Comparison of ENCODE assay signal across 13 cellular contexts in the genomic region with DNA sequence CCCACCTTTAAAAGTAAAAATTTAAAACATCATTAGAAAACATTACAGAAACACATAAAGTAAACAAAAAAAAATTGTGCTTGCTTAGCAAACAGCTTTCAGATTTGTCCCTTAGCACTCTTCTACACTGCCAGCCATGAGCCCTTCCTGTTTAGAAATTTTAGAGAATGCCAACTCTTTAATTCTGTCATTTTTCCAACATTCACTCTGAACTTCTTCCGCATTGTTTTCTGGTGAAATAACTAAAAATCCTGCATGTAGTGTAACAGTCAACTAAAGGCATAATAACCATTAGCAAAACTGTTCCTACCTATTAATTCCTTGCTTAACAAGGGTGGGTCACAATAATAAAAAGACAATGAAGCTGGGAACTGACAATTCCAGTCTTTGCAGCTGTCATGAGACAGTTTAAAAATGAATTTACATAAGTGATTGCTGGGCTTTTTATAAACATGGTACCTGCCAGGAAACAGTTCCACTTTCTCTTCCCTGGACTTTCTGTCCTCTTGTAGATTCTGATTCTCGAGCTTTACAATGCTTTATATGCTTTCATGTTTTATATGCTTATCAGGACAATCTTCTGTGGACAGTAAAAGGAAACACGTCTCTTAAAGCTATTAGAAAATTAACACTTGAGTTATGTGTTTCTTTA. TPM values are rescaled to one million over a fixed set of nuclear protein-coding genes. Genes with fewer than 3 reads are reported as not detected.
DNase-seq lines count a peak whose midpoint lies in the region; ATAC-seq and TF ChIP-seq lines count a peak whose summit lies in the region.
"Had no signal": no experiment of that assay in that cellular context is flagged by ENCODE, and none has a peak within 500 bp of the region (broad histone marks: within the 10 kb centered on the region; RNA-seq: fewer than 3 reads in every experiment).

No MANE protein-coding gene starts in this region.

- H3K27ac Mint-ChIP-seq in nephron = peak overlapping the region in 2 of 3 experiments; percentile 2 to 4
- H3K27ac Mint-ChIP-seq in activated CD8-positive, alpha-beta memory T cell treated with anti-CD3 and anti-CD28 coated beads, Interleukin-2, amount 10 ng/mL, durations not matched to agents 7 days and 5 days = no peak overlapping the region
- H3K27ac Mint-ChIP-seq: activated B cell treated with CpG ODN at 0.5 μM for 24 hours had no signal

- H3K27ac ChIP-seq in Panc1 (ENCODE audit: low read length) (peak overlapping the region; percentile 42; the same call in 1 of the 2 replicates), foreskin keratinocyte (peak overlapping the region; percentile 37)

- no peaks in the 10 kb centered on the region for H3K9me3 ChIP-seq in Panc1 (ENCODE audit: control insufficient read depth, insufficient read depth, low read depth, low read length)

- H3K9me3 Mint-ChIP-seq in nephron = peaks cover 8% of the 10 kb centered on the region
- no peaks in the 10 kb centered on the region for H3K9me3 Mint-ChIP-seq in activated CD8-positive, alpha-beta memory T cell treated with anti-CD3 and anti-CD28 coated beads, Interleukin-2, amount 10 ng/mL, durations not matched to agents 7 days and 5 days (ENCODE audit: low read depth)
- H3K9me3 Mint-ChIP-seq: activated B cell treated with CpG ODN at 0.5 μM for 24 hours had no signal

- CTCF ChIA-PET in Panc1 (lab: Charles Lee) = no interaction called here
- CTCF ChIA-PET in activated CD8-positive, alpha-beta memory T cell treated with anti-CD3 and anti-CD28 coated beads, Interleukin-2, amount 10 ng/mL, durations not matched to agents 7 days and 5 days (lab: Charles Lee) = no interaction called here

- no TSS peak for BruUV-seq in Panc1 (replicated peaks; lab: Mats Ljungman, UMichigan)

- H3K4me1 Mint-ChIP-seq in nephron = peaks cover 15% of the 10 kb centered on the region
- H3K4me1 Mint-ChIP-seq in activated CD8-positive, alpha-beta memory T cell treated with anti-CD3 and anti-CD28 coated beads, Interleukin-2, amount 10 ng/mL, durations not matched to agents 7 days and 5 days = no peaks in the 10 kb centered on the region
- H3K4me1 Mint-ChIP-seq: activated B cell treated with CpG ODN at 0.5 μM for 24 hours had no signal

- H3K27me3 ChIP-seq in Panc1 (ENCODE audit: control insufficient read depth, insufficient read depth, low read length) (no peaks in the 10 kb centered on the region), foreskin keratinocyte (no peaks in the 10 kb centered on the region)

- H3K36me3 ChIP-seq in Panc1 (ENCODE audit: control insufficient read depth, insufficient read depth, low read length) = no peaks in the 10 kb centered on the region

- no peak overlapping the region for H3K4me3 Mint-ChIP-seq in nephron
- no peak overlapping the region for H3K4me3 Mint-ChIP-seq in activated CD8-positive, alpha-beta memory T cell treated with anti-CD3 and anti-CD28 coated beads, Interleukin-2, amount 10 ng/mL, durations not matched to agents 7 days and 5 days
- H3K4me3 Mint-ChIP-seq: activated B cell treated with CpG ODN at 0.5 μM for 24 hours had no signal

- no peak overlapping the region for H3K4me3 ChIP-seq in Panc1 (ENCODE audit: low read depth in 2 of 2, low read length in 2 of 2)

- intact Hi-C loops in Panc1 (cut with micrococcal nuclease; ENCODE audit: unreplicated experiment) = no loop called here

- H3K4me1 ChIP-seq in Panc1 (ENCODE audit: control insufficient read depth, insufficient read depth, low read length) (peaks cover 27% of the 10 kb centered on the region), foreskin keratinocyte (peaks cover 29% of the 10 kb centered on the region)

- DNase-seq in ACHN (peak; percentile 42), Panc1 (ENCODE audit: low read depth, low spot score) (no peak), foreskin keratinocyte (no peak), mesenteric fat pad (ENCODE audit: low spot score) (no peak)
- DNase-seq in activated CD8-positive, alpha-beta memory T cell treated with anti-CD3 and anti-CD28 coated beads, Interleukin-2, amount 10 ng/mL, durations not matched to agents 7 days and 5 days = no peak
- DNase-seq: activated B cell treated with CpG ODN at 0.5 μM for 24 hours; activated effector memory CD4-positive, alpha-beta T cell treated with Interleukin-2 at 50 U/mL for 16 hours; effector CD4-positive, alpha-beta T cell; retina had no signal

- ATAC-seq in Panc1 = no peak
- no peak for ATAC-seq in foreskin keratinocyte
- ATAC-seq in activated CD8-positive, alpha-beta memory T cell treated with anti-CD3 and anti-CD28 coated beads, Interleukin-2, amount 10 ng/mL, durations not matched to agents 7 days and 5 days = no peak
- no peak for ATAC-seq in GM18907 (IDR thresholded peaks at IDR 0.05; ENCODE audit: unreplicated experiment)
- ATAC-seq in HG03196 (IDR thresholded peaks at IDR 0.05; ENCODE audit: unreplicated experiment) = no peak
- ATAC-seq: HCT116 had no signal

- no peak for TF ChIP-seq CTCF in Panc1 (IDR thresholded peaks at IDR 0.05)
- TF ChIP-seq CTCF in foreskin keratinocyte (conservative IDR thresholded peaks at IDR 0.05) = no peak
- TF ChIP-seq CTCF in nephron (IDR thresholded peaks at IDR 0.05; ENCODE audit: unreplicated experiment in 3 of 3) = no peak

- in situ Hi-C loops in ACHN (cut with HindIII; ENCODE audit: low pct_ligation_motif_present, low pct_unique_long_range_greater_than_20kb, low sequenced_read_pairs) (no loop called here), Panc1 (cut with HindIII; ENCODE audit: low pct_unique_long_range_greater_than_20kb, low sequenced_read_pairs) (no loop called here)

- H3K36me3 Mint-ChIP-seq in nephron (ENCODE audit: low read depth) = peaks cover 32% of the 10 kb centered on the region
- H3K36me3 Mint-ChIP-seq in activated CD8-positive, alpha-beta memory T cell treated with anti-CD3 and anti-CD28 coated beads, Interleukin-2, amount 10 ng/mL, durations not matched to agents 7 days and 5 days = no peaks in the 10 kb centered on the region

- no peaks in the 10 kb centered on the region for H3K27me3 Mint-ChIP-seq in nephron (ENCODE audit: low read depth)
- peaks cover 13% of the 10 kb centered on the region for H3K27me3 Mint-ChIP-seq in activated CD8-positive, alpha-beta memory T cell treated with anti-CD3 and anti-CD28 coated beads, Interleukin-2, amount 10 ng/mL, durations not matched to agents 7 days and 5 days

- POLR2A ChIA-PET in Panc1 (lab: Charles Lee) = no interaction called here

RNA-seq across cellular contexts. Expression of a gene that starts 19.0 kb away (rescaled TPM):
- total RNA-seq in Panc1 (2021; ENCODE audit: unreplicated experiment) (70.0 TPM), foreskin keratinocyte (203 and 223 TPM in 2 replicates), mesenteric fat pad (128 TPM)
- polyA plus RNA-seq in Panc1 (2012; ENCODE audit: insufficient read length) = 25.1 TPM
- 67.8 and 74.1 TPM in 2 replicates for polyA plus RNA-seq in foreskin keratinocyte
- total RNA-seq in activated CD8-positive, alpha-beta memory T cell treated with anti-CD3 and anti-CD28 coated beads, Interleukin-2, amount 10 ng/mL, durations not matched to agents 7 days and 5 days = under 1 TPM in 1 of 2 experiments, not detected in 1; 0.33 TPM
- total RNA-seq: activated B cell treated with CpG ODN at 0.5 μM for 24 hours had no signal

Comparison
In these comparisons a context has a peak if more than half of its experiments do, and no peak if none do; other contexts are left out.
1. RNA of a gene that starts 19.0 kb away (total RNA-seq): 203 to 223 TPM in foreskin keratinocyte, 128 TPM in mesenteric fat pad (single experiment) and 70.0 TPM in Panc1 (single experiment); 0.33 TPM in activated CD8-positive, alpha-beta memory T cell treated with anti-CD3 and anti-CD28 coated beads, Interleukin-2, amount 10 ng/mL, durations not matched to agents 7 days and 5 days; every median in the first group is over 10 times any median in the second.